Comparison of ENCODE assay signal across 7 cellular contexts in genomic region chr10:31697271-31698168, GRCh38.
DNase-seq lines count a peak whose midpoint lies in the region; ATAC-seq and TF ChIP-seq lines count a peak whose summit lies in the region.

No MANE protein-coding gene starts in this region.

- H3K36me3 ChIP-seq in mesenchymal stem cell (ENCODE audit: control insufficient read depth in 1 of 2, insufficient read depth in 2 of 2, low read depth in 1 of 2, low read length in 2 of 2): no peaks in the 10 kb centered on the region
- no peaks in the 10 kb centered on the region for H3K36me3 ChIP-seq in thyroid gland

- H3K79me1 ChIP-seq in mesenchymal stem cell (replicated peaks; ENCODE audit: low read length, poor library complexity, severe bottlenecking): no peaks in the 10 kb centered on the region

- no peak for TF ChIP-seq POLR2A in thyroid gland (IDR thresholded peaks at IDR 0.05)

- H2BK12ac ChIP-seq in mesenchymal stem cell (ENCODE audit: low read length in 2 of 2): peak overlapping the region in 1 of 2 experiments; percentile 97

- intact Hi-C loops in thyroid gland (cut with DNase I): no loop called here

- WGBS in mesenchymal stem cell: 52% methylated on average over 17 of the region's 19 CpGs
- WGBS in thyroid gland, 2 donors: 52 to 63% methylated on average over 13 to 18 of the region's 19 CpGs

- H3K4me2 ChIP-seq in mesenchymal stem cell (ENCODE audit: low read length, poor library complexity, severe bottlenecking): peak overlapping the region; percentile 50

- peak overlapping the region; percentile 39 for H2BK15ac ChIP-seq in mesenchymal stem cell (ENCODE audit: low read depth, poor library complexity, severe bottlenecking)

- H3K4me1 ChIP-seq in mesenchymal stem cell (ENCODE audit: control insufficient read depth, insufficient read depth, low read depth, low read length) (peaks cover 17% of the 10 kb centered on the region), thyroid gland (peaks cover 0 to 32% of the 10 kb centered on the region in 2 donors)

- no peak overlapping the region for H3K23ac ChIP-seq in mesenchymal stem cell (ENCODE audit: low read length in 2 of 2)

- peak overlapping the region in 1 of 2 experiments; percentile 54 for H3K4ac ChIP-seq in mesenchymal stem cell (ENCODE audit: low read depth in 1 of 2, low read length in 2 of 2)

- H2BK120ac ChIP-seq in mesenchymal stem cell (ENCODE audit: low read depth, low read length): no peak overlapping the region

- H2AFZ ChIP-seq in mesenchymal stem cell (ENCODE audit: low read depth, low read length): peak overlapping the region; percentile 60

- peak overlapping the region; percentile 90 for H3K9ac ChIP-seq in mesenchymal stem cell (ENCODE audit: low read length)

- H2BK5ac ChIP-seq in mesenchymal stem cell (ENCODE audit: low read depth, low read length, poor library complexity, severe bottlenecking): no peak overlapping the region

- H2AK5ac ChIP-seq in mesenchymal stem cell (ENCODE audit: low read length, severe bottlenecking): no peak overlapping the region

- no peak for TF ChIP-seq CTCF in choroid plexus epithelial cell (conservative IDR thresholded peaks at IDR 0.05; ENCODE audit: low read depth, low read length)
- no peak for TF ChIP-seq CTCF in thyroid gland (IDR thresholded peaks at IDR 0.05)

- H3K4me3 ChIP-seq in choroid plexus epithelial cell (ENCODE audit: low read depth, low read length): peak overlapping the region; percentile 33
- H3K4me3 ChIP-seq in mesenchymal stem cell (ENCODE audit: insufficient read depth in 1 of 2, low read depth in 1 of 2, low read length in 2 of 2): peak overlapping the region in 1 of 2 experiments; percentile 60
- no peak overlapping the region for H3K4me3 ChIP-seq in thyroid gland (replicated peaks in 1 of 3)

- peak overlapping the region in 1 of 2 experiments; percentile 6 for H3K14ac ChIP-seq in mesenchymal stem cell (ENCODE audit: low read length in 2 of 2)

- DNase-seq in NCI-H2107 (lab: John Stamatoyannopoulos, UW) (peak; percentile 1), choroid plexus epithelial cell (ENCODE audit: low read depth) (peak; percentile 79), mesenchymal stem cell (peak; percentile 87), thyroid gland (peak; percentile 42 to 51), activated gamma-delta T cell (lab: John Stamatoyannopoulos, UW) (no peak)

- H3K27me3 ChIP-seq in mesenchymal stem cell (ENCODE audit: control insufficient read depth in 1 of 2, insufficient read depth in 1 of 2, low read length in 2 of 2) (no peaks in the 10 kb centered on the region), thyroid gland (no peaks in the 10 kb centered on the region)

- peak overlapping the region; percentile 21 for H3K27ac ChIP-seq in mesenchymal stem cell (ENCODE audit: low read length, poor library complexity, severe bottlenecking)
- H3K27ac ChIP-seq in thyroid gland: peak overlapping the region; percentile 65 to 92 (median 69)

- peak overlapping the region; percentile 41 to 96 for H3K18ac ChIP-seq in mesenchymal stem cell (ENCODE audit: low read depth in 1 of 2, low read length in 2 of 2)

- no peaks in the 10 kb centered on the region for H3K9me3 ChIP-seq in mesenchymal stem cell (ENCODE audit: control insufficient read depth, low read length)
- H3K9me3 ChIP-seq in thyroid gland: no peaks in the 10 kb centered on the region

- ATAC-seq in HG02840 (IDR thresholded peaks at IDR 0.05; ENCODE audit: low FRiP score, unreplicated experiment) (no peak), GM21423 (IDR thresholded peaks at IDR 0.05; ENCODE audit: unreplicated experiment) (no peak)

- peak overlapping the region; percentile 70 for H4K91ac ChIP-seq in mesenchymal stem cell (ENCODE audit: low read length)

- peak overlapping the region; percentile 58 for H4K8ac ChIP-seq in mesenchymal stem cell (ENCODE audit: low read length)
